Comparison of ENCODE assay signal across 19 cellular contexts in genomic region chr5:175383350-175383749, GRCh38.
A peak's percentile ranks its signal among the peaks of the same experiment; 100 is the strongest.
DNase-seq lines count a peak whose midpoint lies in the region; ATAC-seq lines count a peak whose summit lies in the region.
"Had no signal": no experiment of that assay in that cellular context is flagged by ENCODE, and none has a peak within 500 bp of the region (broad histone marks: within the 10 kb centered on the region; RNA-seq: fewer than 3 reads in every experiment).

No MANE protein-coding gene starts in this region.

- H3K27me3 ChIP-seq in MG63, result peaks cover 34% of the 10 kb centered on the region

- H3K36me3 Mint-ChIP-seq in T-helper 17 cell (ENCODE audit: low read depth), result no peaks in the 10 kb centered on the region
- H3K36me3 Mint-ChIP-seq: activated naive CD8-positive, alpha-beta T cell treated with anti-CD3 and anti-CD28 coated beads for 36 hours had no signal

- ATAC-seq in T-helper 17 cell, result no peak

- H3K36me3 ChIP-seq in MG63, result no peaks in the 10 kb centered on the region

- H3K9me3 ChIP-seq in MG63 (peaks cover 6% of the 10 kb centered on the region), T-helper 17 cell (ENCODE audit: control insufficient read depth, low read length, poor library complexity, severe bottlenecking) (peaks cover 2% of the 10 kb centered on the region)

- H3K27ac ChIP-seq in epithelial cell of prostate, result no peak overlapping the region
- H3K27ac ChIP-seq: PC-9 had no signal

- H3K4me3 ChIP-seq in MG63, result no peak overlapping the region
- H3K4me3 ChIP-seq: PC-9 had no signal

- no peaks in the 10 kb centered on the region for H3K4me1 Mint-ChIP-seq in T-helper 17 cell
- H3K4me1 Mint-ChIP-seq: activated naive CD8-positive, alpha-beta T cell treated with anti-CD3 and anti-CD28 coated beads for 36 hours; central memory CD8-positive, alpha-beta T cell had no signal

- DNase-seq in NCI-H2107 treated with DMSO at 0.1 percent for 48 hours (lab: John Stamatoyannopoulos, UW; ENCODE audit: unreplicated experiment), result peak; percentile 7
- no peak for DNase-seq in NCI-H2107 (lab: John Stamatoyannopoulos, UW)
- peak; percentile 80 to 86 for DNase-seq in NCI-H526 (lab: John Stamatoyannopoulos, UW)
- DNase-seq in epithelial cell of prostate (ENCODE audit: low read depth, low spot score), result peak; percentile 5
- DNase-seq in superior temporal gyrus (ENCODE audit: extremely low spot score), result peak; percentile 31
- DNase-seq in MG63, result no peak
- no peak for DNase-seq in T-helper 17 cell
- no peak for DNase-seq in NK-92 treated with Interleukin-12 subunit alpha and Interleukin-12 subunit beta, amount 100 ng/mL, for 24 hours (lab: John Stamatoyannopoulos, UW)
- DNase-seq: ACHN; activated CD4-positive, alpha-beta T cell treated with anti-CD3 and anti-CD28 coated beads for 1 hour; activated naive CD8-positive, alpha-beta T cell treated with anti-CD3 and anti-CD28 coated beads for 36 hours; activated T-cell treated with anti-CD3 and anti-CD28 coated beads for 4 hours; Calu3; glutamatergic neuron; kidney glomerular epithelial cell; NCI-H1436 had no signal

- H3K4me3 Mint-ChIP-seq in T-helper 17 cell, result no peak overlapping the region
- H3K4me3 Mint-ChIP-seq: activated naive CD8-positive, alpha-beta T cell treated with anti-CD3 and anti-CD28 coated beads for 36 hours; central memory CD8-positive, alpha-beta T cell; T-helper 1 cell treated with Interleukin-12 subunit alpha and Interleukin-12 subunit beta and Interleukin-4 antibody, amounts not matched to agents 30 μg/mL and 1 μg/mL, for 36 hours had no signal

- H3K27me3 Mint-ChIP-seq in T-helper 17 cell, result peaks cover 34% of the 10 kb centered on the region

- no peak overlapping the region for H3K27ac Mint-ChIP-seq in T-helper 17 cell
- H3K27ac Mint-ChIP-seq: activated naive CD8-positive, alpha-beta T cell treated with anti-CD3 and anti-CD28 coated beads for 36 hours; T-helper 1 cell treated with Interleukin-12 subunit alpha and Interleukin-12 subunit beta and Interleukin-4 antibody, amounts not matched to agents 30 μg/mL and 1 μg/mL, for 36 hours had no signal

Comparison
In these comparisons a context has a peak if more than half of its experiments do, and no peak if none do; other contexts are left out.
1. DNase-seq: peak in NCI-H2107 treated with DMSO at 0.1 percent for 48 hours (single experiment), NCI-H526 (2 of 2), epithelial cell of prostate (single experiment) and superior temporal gyrus (single experiment); none in NCI-H2107 (single experiment), MG63 (single experiment), T-helper 17 cell (0 of 3) and NK-92 treated with Interleukin-12 subunit alpha and Interleukin-12 subunit beta, amount 100 ng/mL, for 24 hours (single experiment).